Comparison of ENCODE assay signal across 8 cellular contexts in genomic region chr2:239223330-239224248, GRCh38.
A peak's percentile ranks its signal among the peaks of the same experiment; 100 is the strongest.
DNase-seq lines count a peak whose midpoint lies in the region; ATAC-seq lines count a peak whose summit lies in the region.
"Had no signal": no experiment of that assay in that cellular context is flagged by ENCODE, and none has a peak within 500 bp of the region (broad histone marks: within the 10 kb centered on the region; RNA-seq: fewer than 3 reads in every experiment).

No MANE protein-coding gene starts in this region.

- intact Hi-C loops in dendritic cell treated with granulocyte-macrophage colony-stimulating factor and Interleukin-4, amounts not matched to agents 40 ng/mL and 50 ng/mL, for 4 days (cut with micrococcal nuclease): no loop called here
- intact Hi-C loops in activated T-helper 2 cell treated with anti-CD3 and anti-CD28 coated beads, Interferon-gamma antibody, Interleukin-2, Interleukin-4, amounts not matched to agents 10 μg/mL and 5 μg/mL and 100 μg/mL, durations not matched to agents 14 hours and 24 hours and 36 hours (cut with micrococcal nuclease): no loop called here

- peak overlapping the region; percentile 97 for H3K27ac ChIP-seq in temporal lobe (ENCODE audit: low read depth, low read length)

- no peaks in the 10 kb centered on the region for H3K36me3 ChIP-seq in MG63
- H3K36me3 ChIP-seq: brain microvascular endothelial cell had no signal

- peak overlapping the region; percentile 63 for H3K4me3 Mint-ChIP-seq in dendritic cell treated with granulocyte-macrophage colony-stimulating factor and Interleukin-4, amounts not matched to agents 40 ng/mL and 50 ng/mL, for 4 days
- H3K4me3 Mint-ChIP-seq in activated T-helper 2 cell treated with anti-CD3 and anti-CD28 coated beads, Interferon-gamma antibody, Interleukin-2, Interleukin-4, amounts not matched to agents 10 μg/mL and 5 μg/mL and 100 μg/mL, durations not matched to agents 14 hours and 24 hours and 36 hours (ENCODE audit: low read depth): no peak overlapping the region

- DNase-seq in MG63 (peak; percentile 84), mesenteric fat pad (ENCODE audit: low spot score) (peak; percentile 89), NCI-H748 (lab: John Stamatoyannopoulos, UW; ENCODE audit: unreplicated experiment) (no peak)
- DNase-seq in activated T-helper 2 cell treated with anti-CD3 and anti-CD28 coated beads, Interferon-gamma antibody, Interleukin-2, Interleukin-4, amounts not matched to agents 10 μg/mL and 5 μg/mL and 100 μg/mL, durations not matched to agents 14 hours and 24 hours and 36 hours (ENCODE audit: low spot score): no peak
- DNase-seq: brain microvascular endothelial cell had no signal

- H3K4me1 Mint-ChIP-seq in dendritic cell treated with granulocyte-macrophage colony-stimulating factor and Interleukin-4, amounts not matched to agents 40 ng/mL and 50 ng/mL, for 4 days (ENCODE audit: low read depth): peaks cover 91% of the 10 kb centered on the region
- peaks cover 55% of the 10 kb centered on the region for H3K4me1 Mint-ChIP-seq in activated T-helper 2 cell treated with anti-CD3 and anti-CD28 coated beads, Interferon-gamma antibody, Interleukin-2, Interleukin-4, amounts not matched to agents 10 μg/mL and 5 μg/mL and 100 μg/mL, durations not matched to agents 14 hours and 24 hours and 36 hours (ENCODE audit: low read depth)

- H3K9me3 Mint-ChIP-seq in dendritic cell treated with granulocyte-macrophage colony-stimulating factor and Interleukin-4, amounts not matched to agents 40 ng/mL and 50 ng/mL, for 4 days: no peaks in the 10 kb centered on the region
- peaks cover 4% of the 10 kb centered on the region for H3K9me3 Mint-ChIP-seq in activated T-helper 2 cell treated with anti-CD3 and anti-CD28 coated beads, Interferon-gamma antibody, Interleukin-2, Interleukin-4, amounts not matched to agents 10 μg/mL and 5 μg/mL and 100 μg/mL, durations not matched to agents 14 hours and 24 hours and 36 hours

- H3K27me3 ChIP-seq in MG63: no peaks in the 10 kb centered on the region
- H3K27me3 ChIP-seq: brain microvascular endothelial cell had no signal

- H3K9me3 ChIP-seq in MG63: no peaks in the 10 kb centered on the region

- H3K27ac Mint-ChIP-seq in dendritic cell treated with granulocyte-macrophage colony-stimulating factor and Interleukin-4, amounts not matched to agents 40 ng/mL and 50 ng/mL, for 4 days: peak overlapping the region; percentile 92
- no peak overlapping the region for H3K27ac Mint-ChIP-seq in activated T-helper 2 cell treated with anti-CD3 and anti-CD28 coated beads, Interferon-gamma antibody, Interleukin-2, Interleukin-4, amounts not matched to agents 10 μg/mL and 5 μg/mL and 100 μg/mL, durations not matched to agents 14 hours and 24 hours and 36 hours

- no peaks in the 10 kb centered on the region for H3K27me3 Mint-ChIP-seq in dendritic cell treated with granulocyte-macrophage colony-stimulating factor and Interleukin-4, amounts not matched to agents 40 ng/mL and 50 ng/mL, for 4 days
- H3K27me3 Mint-ChIP-seq in activated T-helper 2 cell treated with anti-CD3 and anti-CD28 coated beads, Interferon-gamma antibody, Interleukin-2, Interleukin-4, amounts not matched to agents 10 μg/mL and 5 μg/mL and 100 μg/mL, durations not matched to agents 14 hours and 24 hours and 36 hours (ENCODE audit: low read depth): no peaks in the 10 kb centered on the region

- H3K36me3 Mint-ChIP-seq in dendritic cell treated with granulocyte-macrophage colony-stimulating factor and Interleukin-4, amounts not matched to agents 40 ng/mL and 50 ng/mL, for 4 days (ENCODE audit: low read depth): peaks cover 16% of the 10 kb centered on the region
- H3K36me3 Mint-ChIP-seq in activated T-helper 2 cell treated with anti-CD3 and anti-CD28 coated beads, Interferon-gamma antibody, Interleukin-2, Interleukin-4, amounts not matched to agents 10 μg/mL and 5 μg/mL and 100 μg/mL, durations not matched to agents 14 hours and 24 hours and 36 hours (ENCODE audit: low read depth): peaks cover 34% of the 10 kb centered on the region

- H3K4me3 ChIP-seq in MG63: no peak overlapping the region

- ATAC-seq in GM19397 (IDR thresholded peaks at IDR 0.05; ENCODE audit: unreplicated experiment): no peak

Comparison
In these comparisons a context has a peak if more than half of its experiments do, and no peak if none do; other contexts are left out.
1. DNase-seq: peak in MG63 (single experiment) and mesenteric fat pad (single experiment); none in activated T-helper 2 cell treated with anti-CD3 and anti-CD28 coated beads, Interferon-gamma antibody, Interleukin-2, Interleukin-4, amounts not matched to agents 10 μg/mL and 5 μg/mL and 100 μg/mL, durations not matched to agents 14 hours and 24 hours and 36 hours (single experiment) and NCI-H748 (single experiment).